In genomic region chr4:128311659-128312392, GRCh38 we compare ENCODE assay signal across 25 cellular contexts. TPM values are rescaled to one million over a fixed set of nuclear protein-coding genes. Genes with fewer than 3 reads are reported as not detected.
DNase-seq lines count a peak whose midpoint lies in the region; ATAC-seq, FAIRE-seq and TF ChIP-seq lines count a peak whose summit lies in the region.
"Had no signal": no experiment of that assay in that cellular context is flagged by ENCODE, and none has a peak within 500 bp of the region (broad histone marks: within the 10 kb centered on the region; RNA-seq: fewer than 3 reads in every experiment).

No MANE protein-coding gene starts in this region.

- H2AFZ ChIP-seq in keratinocyte (ENCODE audit: control insufficient read depth, low read length), result peak overlapping the region; percentile 87

- H4K20me1 ChIP-seq in keratinocyte (ENCODE audit: control insufficient read depth, extremely low read depth, insufficient read depth, low read length), result no peaks in the 10 kb centered on the region

- H3K9me3 ChIP-seq in body of pancreas (no peaks in the 10 kb centered on the region), keratinocyte (ENCODE audit: control insufficient read depth, low read depth, low read length) (no peaks in the 10 kb centered on the region), thyroid gland (no peaks in the 10 kb centered on the region)
- H3K9me3 ChIP-seq: MG63, psoas muscle had no signal

- no peaks in the 10 kb centered on the region for H3K79me2 ChIP-seq in keratinocyte (ENCODE audit: control insufficient read depth, insufficient read depth, low read length)

- TF ChIP-seq POLR2A in body of pancreas (IDR thresholded peaks at IDR 0.05) (no peak), thyroid gland (IDR thresholded peaks at IDR 0.05) (no peak)

- H3K36me3 Mint-ChIP-seq in stimulated activated memory B cell treated with anti-CD40 and anti-IgM and Interleukin-4, amounts not matched to agents 10 μg/mL and 1 μg/mL and 100 μg/mL, for 72 hours, result peaks cover 49% of the 10 kb centered on the region

- H3K27ac Mint-ChIP-seq in stimulated activated memory B cell treated with anti-CD40 and anti-IgM and Interleukin-4, amounts not matched to agents 10 μg/mL and 1 μg/mL and 100 μg/mL, for 72 hours, result no peak overlapping the region
- H3K27ac Mint-ChIP-seq: activated B cell treated with CpG ODN at 0.5 μM for 24 hours; activated CD4-positive, alpha-beta memory T cell treated with anti-CD3 and anti-CD28 coated beads for 36 hours; B cell; nephron progenitor cell had no signal

- peak overlapping the region; percentile 50 to 73 (median 62) for H3K27ac ChIP-seq in body of pancreas
- H3K27ac ChIP-seq in keratinocyte (ENCODE audit: control insufficient read depth, insufficient read depth, low read length), result no peak overlapping the region
- H3K27ac ChIP-seq in thyroid gland, result peak overlapping the region in 2 of 3 donors; percentile 7 to 25
- H3K27ac ChIP-seq: psoas muscle had no signal

- peak; percentile 64 for ATAC-seq in body of pancreas
- no peak for ATAC-seq in stimulated activated memory B cell treated with anti-CD40 and anti-IgM and Interleukin-4, amounts not matched to agents 10 μg/mL and 1 μg/mL and 100 μg/mL, for 72 hours
- ATAC-seq in GM19328 (IDR thresholded peaks at IDR 0.05; ENCODE audit: unreplicated experiment), result no peak
- ATAC-seq: psoas muscle; stimulated activated naive CD8-positive, alpha-beta T cell treated with anti-CD3 and anti-CD28 coated beads, Interleukin-15, Interleukin-2, amounts not matched to agents 100 U/mL and 50 U/mL, for 24 hours had no signal

- intact Hi-C loops in body of pancreas (cut with DNase I), result no loop called here
- intact Hi-C loops in thyroid gland (cut with DNase I), result no loop called here

- dilution Hi-C loops in keratinocyte (cut with MboI; ENCODE audit: extremely low pct_ligation_motif_present, low sequenced_read_pairs), result no loop called here

- FAIRE-seq in keratinocyte (lab: Jason Lieb, UNC), result peak; percentile 80
- FAIRE-seq: GM18507 had no signal

- no peaks in the 10 kb centered on the region for H3K36me3 ChIP-seq in body of pancreas (replicated peaks in 1 of 2; ENCODE audit: insufficient read depth in 1 of 2, low read depth in 2 of 2)
- no peaks in the 10 kb centered on the region for H3K36me3 ChIP-seq in keratinocyte (ENCODE audit: control insufficient read depth in 2 of 2, extremely low read depth in 1 of 2, insufficient read depth in 2 of 2, low read length in 2 of 2)
- no peaks in the 10 kb centered on the region for H3K36me3 ChIP-seq in thyroid gland
- H3K36me3 ChIP-seq: MG63 had no signal

- H3K4me3 ChIP-seq in body of pancreas (no peak overlapping the region), keratinocyte (ENCODE audit: control insufficient read depth in 2 of 3, extremely low read depth in 1 of 3, insufficient read depth in 2 of 3, low read depth in 1 of 3, low read length in 3 of 3) (no peak overlapping the region), thyroid gland (replicated peaks in 1 of 3) (no peak overlapping the region)
- H3K4me3 ChIP-seq: MG63, psoas muscle had no signal

- TF ChIP-seq CTCF in body of pancreas (IDR thresholded peaks at IDR 0.05) (no peak), keratinocyte (optimal IDR thresholded peaks at IDR 0.05 in 1 of 3, IDR thresholded peaks at IDR 0.05 in 1 of 3, conservative IDR thresholded peaks at IDR 0.05 in 1 of 3; ENCODE audit: extremely low read depth in 1 of 3, insufficient read depth in 2 of 3, low read length in 3 of 3) (no peak), thyroid gland (IDR thresholded peaks at IDR 0.05) (no peak)

- 14 to 18% methylated on average over 2 of the region's 2 CpGs for WGBS in body of pancreas, 2 donors
- 62 to 64% methylated on average over 2 of the region's 2 CpGs for WGBS in thyroid gland, 2 donors

- H3K4me3 Mint-ChIP-seq in stimulated activated memory B cell treated with anti-CD40 and anti-IgM and Interleukin-4, amounts not matched to agents 10 μg/mL and 1 μg/mL and 100 μg/mL, for 72 hours, result no peak overlapping the region
- H3K4me3 Mint-ChIP-seq: activated B cell treated with CpG ODN at 0.5 μM for 24 hours; activated CD4-positive, alpha-beta memory T cell treated with anti-CD3 and anti-CD28 coated beads for 36 hours; B cell; nephron progenitor cell had no signal

- no peaks in the 10 kb centered on the region for H3K9me1 ChIP-seq in keratinocyte (ENCODE audit: control insufficient read depth, extremely low read depth, insufficient read depth, low read length)

- peaks cover 52% of the 10 kb centered on the region for H3K4me1 ChIP-seq in body of pancreas
- H3K4me1 ChIP-seq in keratinocyte (ENCODE audit: control insufficient read depth, extremely low read depth, insufficient read depth, low read length), result peaks cover 29% of the 10 kb centered on the region
- H3K4me1 ChIP-seq in thyroid gland, result peaks cover 20% of the 10 kb centered on the region in 2 donors

- no peak overlapping the region for H3K4me2 ChIP-seq in keratinocyte (ENCODE audit: control insufficient read depth, extremely low read depth, insufficient read depth, low read depth, low read length)

- DNase-seq in DMS 273 (lab: John Stamatoyannopoulos, UW; ENCODE audit: unreplicated experiment) (peak; percentile 16), DMS 273 treated with DMSO at 0.1 percent for 48 hours (lab: John Stamatoyannopoulos, UW) (no peak), body of pancreas (peak in 3 of 4 donors; percentile 41 to 58 (median 52)), keratinocyte (ENCODE audit: low read depth, low spot score) (no peak), thyroid gland (peak in 1 of 2 donors; percentile 7), GF-D8 (lab: John Stamatoyannopoulos, UW) (no peak)
- DNase-seq: 8988T; activated B cell treated with CpG ODN at 0.5 μM for 24 hours; activated CD4-positive, alpha-beta memory T cell treated with anti-CD3 and anti-CD28 coated beads for 36 hours; activated gamma-delta T cell treated with Interleukin-2 at 50 U/mL for 16 hours; EL; HCEC 1CT; MG63; NCI-H1436 treated with DMSO at 0.1 percent for 48 hours; nephron progenitor cell; NK-92 treated with Interleukin-12 subunit alpha and Interleukin-12 subunit beta, amount 100 ng/mL, for 24 hours; psoas muscle; stimulated activated CD4-positive, alpha-beta T cell treated with anti-CD3 and anti-CD28 coated beads, Interleukin-2, amount 100 ng/mL, for 24 hours; stimulated activated naive CD8-positive, alpha-beta T cell treated with anti-CD3 and anti-CD28 coated beads, Interleukin-15, Interleukin-2, amounts not matched to agents 100 U/mL and 50 U/mL, for 24 hours; T-helper 2 cell; trophoblast cell had no signal

- H3K27me3 ChIP-seq in body of pancreas, result no peaks in the 10 kb centered on the region
- no peaks in the 10 kb centered on the region for H3K27me3 ChIP-seq in keratinocyte (ENCODE audit: control insufficient read depth, extremely low read depth, insufficient read depth, low read length)
- no peaks in the 10 kb centered on the region for H3K27me3 ChIP-seq in thyroid gland
- H3K27me3 ChIP-seq: MG63 had no signal

- H3K9me3 Mint-ChIP-seq in stimulated activated memory B cell treated with anti-CD40 and anti-IgM and Interleukin-4, amounts not matched to agents 10 μg/mL and 1 μg/mL and 100 μg/mL, for 72 hours, result no peaks in the 10 kb centered on the region
- H3K9me3 Mint-ChIP-seq: activated B cell treated with CpG ODN at 0.5 μM for 24 hours; activated CD4-positive, alpha-beta memory T cell treated with anti-CD3 and anti-CD28 coated beads for 36 hours; nephron progenitor cell had no signal

- H3K4me1 Mint-ChIP-seq in stimulated activated memory B cell treated with anti-CD40 and anti-IgM and Interleukin-4, amounts not matched to agents 10 μg/mL and 1 μg/mL and 100 μg/mL, for 72 hours, result no peaks in the 10 kb centered on the region
- H3K4me1 Mint-ChIP-seq: activated B cell treated with CpG ODN at 0.5 μM for 24 hours, B cell had no signal

- H3K27me3 Mint-ChIP-seq in stimulated activated memory B cell treated with anti-CD40 and anti-IgM and Interleukin-4, amounts not matched to agents 10 μg/mL and 1 μg/mL and 100 μg/mL, for 72 hours, result no peaks in the 10 kb centered on the region
- H3K27me3 Mint-ChIP-seq: activated B cell treated with CpG ODN at 0.5 μM for 24 hours; activated CD4-positive, alpha-beta memory T cell treated with anti-CD3 and anti-CD28 coated beads for 36 hours; B cell had no signal

- H3K9ac ChIP-seq in keratinocyte (ENCODE audit: control insufficient read depth, extremely low read depth, insufficient read depth, low read length), result no peak overlapping the region

RNA-seq across cellular contexts. Expression of gene PGRMC2, which starts 24.2 kb away (rescaled TPM):
- total RNA-seq in body of pancreas (10 to 100 TPM; 14.8 to 20.2 TPM), thyroid gland (10 to 100 TPM; 46.5 to 68.9 (median 50.2) TPM)
- polyA plus RNA-seq in keratinocyte, result 14.6 to 26.7 TPM (median 20.0 TPM) in 3 replicates
- polyA plus RNA-seq in keratinocyte (2011; ENCODE audit: low read depth), result 67.5 TPM
- 13.3 and 27.2 TPM in 2 replicates for polyA plus RNA-seq in keratinocyte (2011; cell fraction: cytosol; rRNA removed)
- polyA plus RNA-seq in keratinocyte (2011; cell fraction: nucleus; rRNA removed), result 35.7 and 49.7 TPM in 2 replicates
- polyA plus RNA-seq in keratinocyte (2012; ENCODE audit: low replicate concordance), result 64.0 and 95.7 TPM in 2 replicates
- polyA minus RNA-seq in keratinocyte, result 1.8 to 5.7 TPM (median 2.0 TPM) in 3 replicates
- 9.0 TPM for polyA minus RNA-seq in keratinocyte (2011; cell fraction: cytosol; rRNA and poly(A)+ RNA removed)
- 7.6 and 14.6 TPM in 2 replicates for polyA minus RNA-seq in keratinocyte (2011; cell fraction: nucleus; rRNA and poly(A)+ RNA removed)

Comparison
In these comparisons a context has a peak if more than half of its experiments do, and no peak if none do; other contexts are left out.
1. DNase-seq: peak in DMS 273 (single experiment) and body of pancreas (3 of 4); none in DMS 273 treated with DMSO at 0.1 percent for 48 hours (single experiment), keratinocyte (single experiment) and GF-D8 (single experiment).